In genomic region chr10:120456143-120456625, GRCh38 we compare ENCODE assay signal across 9 cellular contexts. TPM values are rescaled to one million over a fixed set of nuclear protein-coding genes. Genes with fewer than 3 reads are reported as not detected.
DNase-seq lines count a peak whose midpoint lies in the region; ATAC-seq and TF ChIP-seq lines count a peak whose summit lies in the region.
"Had no signal": no experiment of that assay in that cellular context is flagged by ENCODE, and none has a peak within 500 bp of the region (broad histone marks: within the 10 kb centered on the region; RNA-seq: fewer than 3 reads in every experiment).

No MANE protein-coding gene starts in this region.

- H3K4me2 ChIP-seq in MM.1S (ENCODE audit: low read depth, low read length): peak overlapping the region; percentile 60; the same call in 1 of the 2 replicates
- peak overlapping the region; percentile 91 for H3K4me2 ChIP-seq in neural progenitor cell

- H3K27me3 ChIP-seq in BE2C (peaks cover 6% of the 10 kb centered on the region), MM.1S (replicated peaks; ENCODE audit: insufficient read depth, low read length) (no peaks in the 10 kb centered on the region), endocrine pancreas (ENCODE audit: control insufficient read depth, insufficient read depth, low read length) (peaks cover 3% of the 10 kb centered on the region), neural progenitor cell (peaks cover 76% of the 10 kb centered on the region)

- H3K27ac Mint-ChIP-seq in neural progenitor cell: no peak overlapping the region
- no peak overlapping the region for H3K27ac Mint-ChIP-seq in T-helper 2 cell treated with Interferon-gamma antibody and Interleukin-4, amounts not matched to agents 5 μg/mL and 100 μg/mL, for 36 hours

- H4K20me1 ChIP-seq in MM.1S (ENCODE audit: insufficient read depth, low read length): no peaks in the 10 kb centered on the region
- no peaks in the 10 kb centered on the region for H4K20me1 ChIP-seq in neural progenitor cell (ENCODE audit: low read depth)

- peak overlapping the region; percentile 64 for H3K4me3 ChIP-seq in BE2C (ENCODE audit: low read depth, low read length)
- H3K4me3 ChIP-seq in MM.1S (ENCODE audit: low read length): peak overlapping the region; percentile 57
- H3K4me3 ChIP-seq in endocrine pancreas (ENCODE audit: control insufficient read depth, insufficient read depth, low read length): peak overlapping the region; percentile 20
- peak overlapping the region; percentile 56 for H3K4me3 ChIP-seq in neural progenitor cell
- H3K4me3 ChIP-seq: K562 had no signal

- H3K79me2 ChIP-seq in MM.1S (ENCODE audit: low read length): no peaks in the 10 kb centered on the region
- H3K79me2 ChIP-seq in neural progenitor cell (ENCODE audit: low read depth): no peaks in the 10 kb centered on the region

- no peaks in the 10 kb centered on the region for H3K36me3 Mint-ChIP-seq in neural progenitor cell
- H3K36me3 Mint-ChIP-seq in T-helper 2 cell treated with Interferon-gamma antibody and Interleukin-4, amounts not matched to agents 5 μg/mL and 100 μg/mL, for 36 hours (ENCODE audit: low read depth): no peaks in the 10 kb centered on the region

- peak overlapping the region; percentile 93 for H3K4me3 Mint-ChIP-seq in neural progenitor cell
- no peak overlapping the region for H3K4me3 Mint-ChIP-seq in T-helper 2 cell treated with Interferon-gamma antibody and Interleukin-4, amounts not matched to agents 5 μg/mL and 100 μg/mL, for 36 hours

- H3K9me2 ChIP-seq in MM.1S (replicated peaks; ENCODE audit: insufficient read depth, low read length): no peaks in the 10 kb centered on the region

- H3K9ac ChIP-seq in MM.1S (ENCODE audit: low read length) (no peak overlapping the region; the same call in 1 of the 2 replicates), endocrine pancreas (ENCODE audit: control insufficient read depth, insufficient read depth, low read length) (peak overlapping the region; percentile 57), neural progenitor cell (no peak overlapping the region)

- no peak for ATAC-seq in HG02870 (IDR thresholded peaks at IDR 0.05; ENCODE audit: unreplicated experiment)

- H2AFZ ChIP-seq in MM.1S (ENCODE audit: low read length): peak overlapping the region; percentile 67
- peak overlapping the region; percentile 83 for H2AFZ ChIP-seq in neural progenitor cell (replicated peaks)

- H3K9me3 ChIP-seq in BE2C (no peaks in the 10 kb centered on the region), MM.1S (replicated peaks; ENCODE audit: insufficient read depth, low read length) (no peaks in the 10 kb centered on the region), endocrine pancreas (ENCODE audit: control insufficient read depth, low read length) (no peaks in the 10 kb centered on the region), neural progenitor cell (ENCODE audit: low read depth) (no peaks in the 10 kb centered on the region)

- no peaks in the 10 kb centered on the region for H3K9me3 Mint-ChIP-seq in neural progenitor cell
- no peaks in the 10 kb centered on the region for H3K9me3 Mint-ChIP-seq in T-helper 2 cell treated with Interferon-gamma antibody and Interleukin-4, amounts not matched to agents 5 μg/mL and 100 μg/mL, for 36 hours

- TF ChIP-seq CTCF in BE2C (IDR thresholded peaks at IDR 0.05; ENCODE audit: low read depth, low read length) (no peak), MM.1S (IDR thresholded peaks at IDR 0.05; ENCODE audit: low read length) (no peak), neural progenitor cell (IDR thresholded peaks at IDR 0.05) (no peak)

- H3K36me3 ChIP-seq in BE2C: no peaks in the 10 kb centered on the region
- no peaks in the 10 kb centered on the region for H3K36me3 ChIP-seq in MM.1S (replicated peaks; ENCODE audit: insufficient read depth, low read length)
- H3K36me3 ChIP-seq in endocrine pancreas (ENCODE audit: control insufficient read depth, insufficient read depth, low read length): no peaks in the 10 kb centered on the region
- H3K36me3 ChIP-seq in neural progenitor cell: no peaks in the 10 kb centered on the region

- peaks cover 4% of the 10 kb centered on the region for H3K4me1 ChIP-seq in BE2C
- H3K4me1 ChIP-seq in MM.1S (ENCODE audit: low read length): no peaks in the 10 kb centered on the region
- H3K4me1 ChIP-seq in endocrine pancreas (ENCODE audit: control insufficient read depth, insufficient read depth, low read length): no peaks in the 10 kb centered on the region
- peaks cover 10% of the 10 kb centered on the region for H3K4me1 ChIP-seq in neural progenitor cell

- H3K4me1 Mint-ChIP-seq in neural progenitor cell: peaks cover 3% of the 10 kb centered on the region
- no peaks in the 10 kb centered on the region for H3K4me1 Mint-ChIP-seq in T-helper 2 cell treated with Interferon-gamma antibody and Interleukin-4, amounts not matched to agents 5 μg/mL and 100 μg/mL, for 36 hours (ENCODE audit: low read depth)

- H3F3A ChIP-seq in MM.1S (ENCODE audit: insufficient read depth, low read length) (no peaks in the 10 kb centered on the region), neural progenitor cell (ENCODE audit: low read depth) (peaks cover 7% of the 10 kb centered on the region)

- H3K27ac ChIP-seq in MM.1S (ENCODE audit: low read length) (no peak overlapping the region), neural progenitor cell (no peak overlapping the region)

- peaks cover 34% of the 10 kb centered on the region for H3K27me3 Mint-ChIP-seq in neural progenitor cell (ENCODE audit: insufficient read depth, low read depth)
- H3K27me3 Mint-ChIP-seq in T-helper 2 cell treated with Interferon-gamma antibody and Interleukin-4, amounts not matched to agents 5 μg/mL and 100 μg/mL, for 36 hours (ENCODE audit: low read depth): peaks cover 36% of the 10 kb centered on the region

- DNase-seq in BE2C (no peak), MM.1S (no peak), neural progenitor cell (ENCODE audit: low spot score) (peak; percentile 58), T-helper 2 cell (no peak), nucleus accumbens (lab: John Stamatoyannopoulos, UW) (no peak)
- DNase-seq in T-helper 2 cell treated with Interferon-gamma antibody and Interleukin-4, amounts not matched to agents 5 μg/mL and 100 μg/mL, for 36 hours (ENCODE audit: low spot score): no peak

RNA-seq across cellular contexts. Expression of gene PLPP4, which starts 0.8 kb away (rescaled TPM):
- 3.8 TPM for polyA plus RNA-seq in BE2C (2012; ENCODE audit: insufficient read depth, insufficient read length, low read depth)
- 0.90 TPM in 1 of 2 replicates, not detected in the other for total RNA-seq in neural progenitor cell (ENCODE audit: low replicate concordance)
- total RNA-seq: K562 had no signal
